9 cellular contexts compared by ENCODE assay signal in the genomic region with DNA sequence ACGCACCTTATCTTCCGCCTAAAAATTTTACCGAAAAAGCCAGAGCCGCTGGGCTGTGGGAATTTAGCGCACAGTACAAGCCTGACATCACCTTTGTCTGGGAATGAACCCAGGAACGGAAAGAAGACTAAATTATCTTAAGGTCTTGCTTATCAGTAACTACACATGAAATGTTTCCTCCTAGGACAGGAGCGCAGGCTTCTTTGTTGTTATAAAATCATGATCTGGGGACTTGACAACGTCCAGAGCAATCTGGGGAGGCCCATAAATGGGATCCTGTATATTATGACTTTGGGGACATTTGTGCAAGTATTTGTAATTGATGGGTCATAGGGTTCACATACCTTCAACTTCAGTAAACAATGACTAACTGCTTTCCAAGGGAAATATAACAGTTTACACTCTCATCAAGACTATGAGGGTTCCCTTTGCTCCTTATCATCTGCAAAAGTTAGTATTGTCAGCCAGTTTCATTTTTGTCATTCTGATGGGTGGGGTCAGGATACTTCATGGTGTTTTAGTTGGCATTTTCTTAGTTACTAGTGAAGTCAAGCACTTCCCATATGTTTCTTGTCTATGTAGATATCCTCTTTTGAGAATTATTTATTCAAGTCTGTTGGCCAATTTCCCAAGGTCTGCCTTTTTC.
DNase-seq lines count a peak whose midpoint lies in the region; ATAC-seq, FAIRE-seq and TF ChIP-seq lines count a peak whose summit lies in the region.
"Had no signal": no experiment of that assay in that cellular context is flagged by ENCODE, and none has a peak within 500 bp of the region (broad histone marks: within the 10 kb centered on the region; RNA-seq: fewer than 3 reads in every experiment).

No MANE protein-coding gene starts in this region.

- H3K4me3 Mint-ChIP-seq in effector memory CD8-positive, alpha-beta T cell, result no peak overlapping the region
- H3K4me3 Mint-ChIP-seq: nephron had no signal

- ATAC-seq in effector memory CD8-positive, alpha-beta T cell (replicated peaks), result no peak
- ATAC-seq in omental fat pad (ENCODE audit: low FRiP score) (no peak), GM18505 (IDR thresholded peaks at IDR 0.05; ENCODE audit: unreplicated experiment) (no peak)

- peak overlapping the region; percentile 87 for H3K4me2 ChIP-seq in OCI-LY3 (ENCODE audit: low read length)

- no peaks in the 10 kb centered on the region for H4K20me1 ChIP-seq in OCI-LY3 (ENCODE audit: insufficient read depth, low read length)

- no peaks in the 10 kb centered on the region for H3K79me2 ChIP-seq in OCI-LY3 (ENCODE audit: low read length)

- H3K9me3 Mint-ChIP-seq in effector memory CD8-positive, alpha-beta T cell, result no peaks in the 10 kb centered on the region

- TF ChIP-seq POLR2A in H54 (IDR thresholded peaks at IDR 0.05; ENCODE audit: low read depth, low read length) (no peak), stomach (IDR thresholded peaks at IDR 0.05) (no peak), GM18505 (IDR thresholded peaks at IDR 0.05; ENCODE audit: borderline replicate concordance, extremely low read depth, insufficient read depth, insufficient read length) (no peak)

- FAIRE-seq in H54 (lab: Jason Lieb, UNC), result peak; percentile 73
- FAIRE-seq: colon had no signal

- WGBS in stomach, 5 donors, result 3 to 9% (median 5%) methylated on average over 8 of the region's 8 CpGs

- no peaks in the 10 kb centered on the region for H3K4me1 Mint-ChIP-seq in effector memory CD8-positive, alpha-beta T cell (ENCODE audit: low read depth in 2 of 2)

- H3K27me3 Mint-ChIP-seq in effector memory CD8-positive, alpha-beta T cell, result peaks cover 11 to 15% of the 10 kb centered on the region in 2 donors

- H3K9me3 ChIP-seq in OCI-LY3 (ENCODE audit: insufficient read depth, low read length) (peaks cover 2% of the 10 kb centered on the region; the same call in 1 of the 2 replicates), stomach (peaks cover 0 to 14% (median 4%) of the 10 kb centered on the region in 4 donors)

- H3K4me3 ChIP-seq in OCI-LY3 (ENCODE audit: low read length) (peak overlapping the region; percentile 76), stomach (peak overlapping the region in 3 of 4 donors; percentile 34 to 42 (median 37))

- no peak for TF ChIP-seq EP300 in stomach (IDR thresholded peaks at IDR 0.05)

- H3K27ac Mint-ChIP-seq in effector memory CD8-positive, alpha-beta T cell, result no peak overlapping the region
- H3K27ac Mint-ChIP-seq: nephron had no signal

- H3K27me3 ChIP-seq in OCI-LY3 (ENCODE audit: low read depth, low read length), result 0 out of 2 replicates have a peak, but pooled peaks cover 3% of the 10 kb centered on the region
- H3K27me3 ChIP-seq in stomach, result peaks cover 0 to 3% (median 0%) of the 10 kb centered on the region in 3 donors

- H3K36me3 Mint-ChIP-seq in effector memory CD8-positive, alpha-beta T cell (ENCODE audit: insufficient read depth), result no peaks in the 10 kb centered on the region

- H3K27ac ChIP-seq in OCI-LY3 (ENCODE audit: low read length) (no peak overlapping the region), stomach (peak overlapping the region in 1 of 5 donors; percentile 5)

- intact Hi-C loops in stomach (cut with DNase I; ENCODE audit: low total_unique reads), result loop anchor here (10.0 kb wide), 1 partner anchor 220 kb away; no protein-coding TSS in a partner anchor

- no peak overlapping the region for H3K9ac ChIP-seq in OCI-LY3 (ENCODE audit: low read length)

- peaks cover 6% of the 10 kb centered on the region; the same call in 1 of the 2 replicates for H3K4me1 ChIP-seq in OCI-LY3 (ENCODE audit: low read length)
- peaks cover 6 to 27% (median 13%) of the 10 kb centered on the region in 4 donors for H3K4me1 ChIP-seq in stomach

- TF ChIP-seq CTCF in OCI-LY3 (IDR thresholded peaks at IDR 0.05; ENCODE audit: low read depth, low read length) (no peak), stomach (IDR thresholded peaks at IDR 0.05) (peak in 1 of 7 experiments; percentile 10), omental fat pad (IDR thresholded peaks at IDR 0.05) (no peak)

- peak overlapping the region; percentile 92 for H2AFZ ChIP-seq in OCI-LY3 (ENCODE audit: low read depth, low read length)

- DNase-seq in H54 (ENCODE audit: insufficient read length, low spot score), result no peak
- DNase-seq in fibroblast of the conjunctiva (ENCODE audit: low read depth), result peak; percentile 36
- no peak for DNase-seq in stomach
- no peak for DNase-seq in effector memory CD8-positive, alpha-beta T cell
- DNase-seq in omental fat pad (ENCODE audit: low spot score), result no peak

- no peaks in the 10 kb centered on the region for H3K36me3 ChIP-seq in OCI-LY3 (replicated peaks; ENCODE audit: low read depth, low read length)
- H3K36me3 ChIP-seq in stomach, result no peaks in the 10 kb centered on the region
